ENCODE assay signal across 8 cellular contexts in the genomic region with DNA sequence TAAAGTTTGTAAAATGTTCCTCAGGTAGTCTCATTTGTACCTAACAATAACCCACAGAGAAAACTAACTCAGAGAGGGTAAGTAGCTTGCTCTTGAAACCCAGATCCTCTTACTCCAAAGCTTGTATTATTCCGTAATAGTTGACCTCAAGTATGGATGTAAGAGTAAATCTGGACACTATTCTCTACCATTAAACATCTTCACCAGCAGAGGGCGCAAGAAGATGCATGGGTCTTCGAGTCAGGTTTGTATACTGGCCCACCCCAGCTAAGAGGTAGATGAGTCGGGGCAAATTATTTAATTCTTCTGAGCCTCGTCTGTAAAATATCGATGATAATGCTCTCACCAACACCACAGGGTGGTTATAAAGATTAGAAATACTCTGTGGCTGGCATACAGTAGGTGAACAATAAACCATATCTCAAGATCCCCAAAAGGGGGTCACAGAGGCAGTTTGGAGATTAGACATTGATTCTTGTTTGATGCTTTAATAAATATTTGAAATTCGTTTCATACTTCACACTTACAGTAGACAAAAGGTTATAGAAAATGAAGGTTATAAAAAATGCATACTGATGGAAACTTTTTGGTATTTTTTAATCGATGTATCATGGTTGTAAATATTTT. TPM values are rescaled to one million over a fixed set of nuclear protein-coding genes. Genes with fewer than 3 reads are reported as not detected.
DNase-seq lines count a peak whose midpoint lies in the region; ATAC-seq, FAIRE-seq and TF ChIP-seq lines count a peak whose summit lies in the region.

No MANE protein-coding gene starts in this region.

- no peaks in the 10 kb centered on the region for H3K9me3 Mint-ChIP-seq in GM23338
- H3K9me3 Mint-ChIP-seq in activated CD4-positive, alpha-beta T cell treated with anti-CD3 and anti-CD28 coated beads, Interleukin-2, amount 10 ng/mL, durations not matched to agents 24 days and 14 days: no peaks in the 10 kb centered on the region

- no peaks in the 10 kb centered on the region for H3K36me3 Mint-ChIP-seq in GM23338 (ENCODE audit: low read depth)
- H3K36me3 Mint-ChIP-seq in activated CD4-positive, alpha-beta T cell treated with anti-CD3 and anti-CD28 coated beads, Interleukin-2, amount 10 ng/mL, durations not matched to agents 24 days and 14 days (ENCODE audit: low read depth): no peaks in the 10 kb centered on the region

- peaks cover 14% of the 10 kb centered on the region for H3K27me3 Mint-ChIP-seq in GM23338 (ENCODE audit: insufficient read depth, low read depth, poor library complexity)
- peaks cover 8% of the 10 kb centered on the region for H3K27me3 Mint-ChIP-seq in activated CD4-positive, alpha-beta T cell treated with anti-CD3 and anti-CD28 coated beads, Interleukin-2, amount 10 ng/mL, durations not matched to agents 24 days and 14 days

- DNase-seq in BJ (ENCODE audit: low read depth): peak; percentile 20
- peak; percentile 86 for DNase-seq in GM23338 (ENCODE audit: low spot score)
- peak; percentile 47 for DNase-seq in NCI-H446 treated with DMSO at 0.1 percent for 48 hours (lab: John Stamatoyannopoulos, UW)
- peak; percentile 89 for DNase-seq in activated CD4-positive, alpha-beta T cell treated with anti-CD3 and anti-CD28 coated beads, Interleukin-2, amount 10 ng/mL, durations not matched to agents 24 days and 14 days
- peak; percentile 90 for DNase-seq in myocyte (ENCODE audit: low read depth)
- DNase-seq in superior temporal gyrus (ENCODE audit: extremely low spot score): peak; percentile 91

- H2AFZ ChIP-seq in GM23338: no peak overlapping the region

- H3K9me2 ChIP-seq in GM23338 (ENCODE audit: insufficient read depth): no peaks in the 10 kb centered on the region

- TF ChIP-seq CTCF in BJ (IDR thresholded peaks at IDR 0.05; ENCODE audit: insufficient read depth, low read depth, low read length) (peak; percentile 73), GM23338 (conservative IDR thresholded peaks at IDR 0.05; ENCODE audit: low read depth in 2 of 2) (peak; percentile 88 to 95)

- peak; percentile 18 for ATAC-seq in GM23338
- no peak for ATAC-seq in HG03280 (IDR thresholded peaks at IDR 0.05; ENCODE audit: unreplicated experiment)

- H3K4me1 ChIP-seq in GM23338 (ENCODE audit: insufficient read depth): peaks cover 28% of the 10 kb centered on the region

- 0 out of 2 replicates have a peak overlapping the region, but pooled peaks have one; percentile 54 for H3K27ac Mint-ChIP-seq in GM23338
- H3K27ac Mint-ChIP-seq in activated CD4-positive, alpha-beta T cell treated with anti-CD3 and anti-CD28 coated beads, Interleukin-2, amount 10 ng/mL, durations not matched to agents 24 days and 14 days: no peak overlapping the region

- peaks cover 6% of the 10 kb centered on the region; the same call in 1 of the 2 replicates for H3K79me2 ChIP-seq in GM23338 (replicated peaks; ENCODE audit: insufficient read depth)

- intact Hi-C loops in activated CD4-positive, alpha-beta T cell treated with anti-CD3 and anti-CD28 coated beads, Interleukin-2, amount 10 ng/mL, durations not matched to agents 24 days and 14 days (cut with micrococcal nuclease): loop anchor here (1.0 to 10.0 kb wide), 5 partner anchors 200 to 373 kb away; partner anchors contain the start of genes RBBP8 and RMC1

- 0 out of 2 replicates have a peak overlapping the region, but pooled peaks have one; percentile 19 for H3K4me2 ChIP-seq in GM23338

- H3K36me3 ChIP-seq in BJ (ENCODE audit: control insufficient read depth, insufficient read depth, low read length) (no peaks in the 10 kb centered on the region), GM23338 (ENCODE audit: insufficient read depth) (no peaks in the 10 kb centered on the region)

- POLR2A ChIA-PET in BJ (lab: Charles Lee): no interaction called here

- no peaks in the 10 kb centered on the region for H3K27me3 ChIP-seq in BJ (ENCODE audit: control insufficient read depth, insufficient read depth, low read length)
- H3K27me3 ChIP-seq in GM23338 (ENCODE audit: insufficient read depth): peaks cover 13% of the 10 kb centered on the region

- no peak overlapping the region for H3K4me3 Mint-ChIP-seq in GM23338
- H3K4me3 Mint-ChIP-seq in activated CD4-positive, alpha-beta T cell treated with anti-CD3 and anti-CD28 coated beads, Interleukin-2, amount 10 ng/mL, durations not matched to agents 24 days and 14 days: no peak overlapping the region

- FAIRE-seq in endometrium (lab: Jason Lieb, UNC): peak; percentile 72

- H3F3A ChIP-seq in GM23338 (replicated peaks; ENCODE audit: low read depth): peaks cover 4% of the 10 kb centered on the region

- H3K27ac ChIP-seq in GM23338 (ENCODE audit: low read depth): no peak overlapping the region

- H3K4me3 ChIP-seq in BJ (ENCODE audit: low read depth, low read length): no peak overlapping the region
- no peak overlapping the region for H3K4me3 ChIP-seq in GM23338

- H3K4me1 Mint-ChIP-seq in GM23338: peaks cover 30% of the 10 kb centered on the region
- peaks cover 13% of the 10 kb centered on the region for H3K4me1 Mint-ChIP-seq in activated CD4-positive, alpha-beta T cell treated with anti-CD3 and anti-CD28 coated beads, Interleukin-2, amount 10 ng/mL, durations not matched to agents 24 days and 14 days

- CTCF ChIA-PET in BJ (lab: Yijun Ruan, JAX): interaction anchor here (0.7 to 10.2 kb wide), 26 partner anchors 9 to 284 kb away, joined by 3 to 108 read pairs (median 4); no protein-coding TSS in a partner anchor

- no peaks in the 10 kb centered on the region for H4K20me1 ChIP-seq in GM23338 (replicated peaks; ENCODE audit: insufficient read depth)

TF ChIP-seq in GM23338, 12 proteins besides CTCF, POLR2A, EP300 and RAD21 (continues in another document):
- TF ChIP-seq ZNF462 (CRISPR knock-in tag; IDR thresholded peaks at IDR 0.05) (no peak), EZH2phosphoT487 (IDR thresholded peaks at IDR 0.05; ENCODE audit: unreplicated experiment) (no peak), JUNB (IDR thresholded peaks at IDR 0.05; ENCODE audit: unreplicated experiment) (no peak), POLR2AphosphoS5 (IDR thresholded peaks at IDR 0.05; ENCODE audit: low read depth) (no peak), ZNF114 (CRISPR knock-in tag; IDR thresholded peaks at IDR 0.05) (no peak)

RNA-seq across cellular contexts. Expression of gene CABLES1, which starts 3.5 kb away (rescaled TPM):
- polyA plus RNA-seq in BJ (2011; rRNA removed) (4.3 and 5.4 TPM in 2 replicates), GM23338 (2016; fragmentation: Nextera tagmentation; extraction: Ambion mirVana) (2.6 and 3.4 TPM in 2 replicates)
- polyA minus RNA-seq in BJ (2011; rRNA and poly(A)+ RNA removed): 5.0 TPM in 2 replicates
- total RNA-seq in GM23338 (2014; rRNA removed; shearing (Covaris generic)): 8.8 and 12.4 TPM in 2 replicates
- 5.7 and 6.4 TPM in 2 replicates for total RNA-seq in activated CD4-positive, alpha-beta T cell treated with anti-CD3 and anti-CD28 coated beads, Interleukin-2, amount 10 ng/mL, durations not matched to agents 24 days and 14 days
- total RNA-seq in myocyte: 8.2 and 9.7 TPM in 2 replicates
- 3.5 TPM for polyA plus RNA-seq in myocyte (2012)

Comparison
In these comparisons a context has a peak if more than half of its experiments do, and no peak if none do; other contexts are left out.
1. DNase-seq: peak in every context shown above with its lines; median percentile 91 in superior temporal gyrus; 90 in myocyte; 89 in activated CD4-positive, alpha-beta T cell treated with anti-CD3 and anti-CD28 coated beads, Interleukin-2, amount 10 ng/mL, durations not matched to agents 24 days and 14 days; 86 in GM23338; 47 in NCI-H446 treated with DMSO at 0.1 percent for 48 hours; 20 in BJ.